In genomic region chr12:111396726-111397445, GRCh38 we compare ENCODE assay signal across 7 cellular contexts. TPM values are rescaled to one million over a fixed set of nuclear protein-coding genes. Genes with fewer than 3 reads are reported as not detected.
DNase-seq lines count a peak whose midpoint lies in the region; ATAC-seq and TF ChIP-seq lines count a peak whose summit lies in the region.

No MANE protein-coding gene starts in this region.

- peak; percentile 49 for ATAC-seq in HG03066 (IDR thresholded peaks at IDR 0.05; ENCODE audit: low read depth, unreplicated experiment)
- ATAC-seq in activated CD4-positive, alpha-beta T cell treated with anti-CD3 and anti-CD28 coated beads for 36 hours = peak; percentile 82
- peak; percentile 98 for ATAC-seq in left lobe of liver

- peaks cover 3% of the 10 kb centered on the region for H3K9me3 Mint-ChIP-seq in activated CD4-positive, alpha-beta T cell treated with anti-CD3 and anti-CD28 coated beads for 36 hours (ENCODE audit: low read depth)

- peak; percentile 89 for DNase-seq in GM13976 (ENCODE audit: low spot score)
- peak; percentile 24 for DNase-seq in NCI-H446 treated with DMSO at 0.1 percent for 48 hours (lab: John Stamatoyannopoulos, UW)
- DNase-seq in activated CD4-positive, alpha-beta T cell treated with anti-CD3 and anti-CD28 coated beads for 36 hours = peak; percentile 94
- DNase-seq in cerebellar cortex (ENCODE audit: low spot score) = peak; percentile 70
- peak; percentile 88 for DNase-seq in left lobe of liver (ENCODE audit: low spot score)
- peak; percentile 76 for DNase-seq in stimulated activated CD4-positive, alpha-beta T cell treated with anti-CD3 and anti-CD28 coated beads, Interleukin-2, amount 100 ng/mL, for 4 hours (ENCODE audit: low read depth)

- peak overlapping the region; percentile 70 for H3K27ac Mint-ChIP-seq in activated CD4-positive, alpha-beta T cell treated with anti-CD3 and anti-CD28 coated beads for 36 hours

- in situ Hi-C loops in GM13976 (cut with MboI; ENCODE audit: low sequenced_read_pairs, unreplicated experiment) = loop anchor here (5.0 to 10.0 kb wide), 2 partner anchors 50 to 128 kb away; no protein-coding TSS in a partner anchor

- H3K27me3 Mint-ChIP-seq in activated CD4-positive, alpha-beta T cell treated with anti-CD3 and anti-CD28 coated beads for 36 hours = peaks cover 5% of the 10 kb centered on the region

- peaks cover 3% of the 10 kb centered on the region for H3K36me3 Mint-ChIP-seq in activated CD4-positive, alpha-beta T cell treated with anti-CD3 and anti-CD28 coated beads for 36 hours (ENCODE audit: low read depth)

- TF ChIP-seq CTCF in GM13976 (IDR thresholded peaks at IDR 0.05; ENCODE audit: borderline replicate concordance, control extremely low read depth, extremely low read depth, insufficient read depth, missing control alignments) = peak; percentile 97

- POLR2A ChIA-PET in activated CD4-positive, alpha-beta T cell treated with anti-CD3 and anti-CD28 coated beads for 36 hours (lab: Charles Lee) = interaction anchor here (0.7 to 1.2 kb wide), 2 partner anchors 38 to 48 kb away, joined by 3 read pairs; no protein-coding TSS in a partner anchor

- H3K4me3 Mint-ChIP-seq in activated CD4-positive, alpha-beta T cell treated with anti-CD3 and anti-CD28 coated beads for 36 hours = peak overlapping the region; percentile 61

- H3K4me1 Mint-ChIP-seq in activated CD4-positive, alpha-beta T cell treated with anti-CD3 and anti-CD28 coated beads for 36 hours = peaks cover 28% of the 10 kb centered on the region

- intact Hi-C loops in activated CD4-positive, alpha-beta T cell treated with anti-CD3 and anti-CD28 coated beads for 36 hours (cut with DNase I, micrococcal nuclease) = loop anchor here (1.0 to 5.0 kb wide), 9 partner anchors 54 to 416 kb away; partner anchors contain the start of genes ACAD10 (in 2 of the 2) and BRAP (in 1 of the 2)

- CTCF ChIA-PET in activated CD4-positive, alpha-beta T cell treated with anti-CD3 and anti-CD28 coated beads for 36 hours (lab: Charles Lee) = interaction anchor here (0.6 to 24.4 kb wide), 50 partner anchors 8 to 416 kb away, joined by 3 to 890 read pairs (median 6); partner anchors contain the start of gene PHETA1

RNA-seq across cellular contexts. Expression of gene SH2B3, which starts 8.8 kb away (rescaled TPM):
- total RNA-seq in activated CD4-positive, alpha-beta T cell treated with anti-CD3 and anti-CD28 coated beads for 36 hours = 10 to 100 TPM; 29.2 to 32.7 TPM
- 11.7 TPM for total RNA-seq in left lobe of liver

RNA-seq across cellular contexts. Expression of gene PHETA1, which starts 28.0 kb away (rescaled TPM):
- 1 to 10 TPM; 1.3 to 1.5 TPM for total RNA-seq in activated CD4-positive, alpha-beta T cell treated with anti-CD3 and anti-CD28 coated beads for 36 hours
- 9.4 TPM for total RNA-seq in left lobe of liver

Comparison
In these comparisons a context has a peak if more than half of its experiments do, and no peak if none do; other contexts are left out.
1. Peak in every context shown above with its lines: DNase-seq and ATAC-seq.
2. DNase-seq: peak in every context shown above with its lines; median percentile 94 in activated CD4-positive, alpha-beta T cell treated with anti-CD3 and anti-CD28 coated beads for 36 hours; 89 in GM13976; 88 in left lobe of liver; 76 in stimulated activated CD4-positive, alpha-beta T cell treated with anti-CD3 and anti-CD28 coated beads, Interleukin-2, amount 100 ng/mL, for 4 hours; 70 in cerebellar cortex; 24 in NCI-H446 treated with DMSO at 0.1 percent for 48 hours.